Comparison of ENCODE assay signal across 2 cellular contexts in genomic region chr2:171087547-171087946, GRCh38.
TF ChIP-seq lines count a peak whose summit lies in the region.

No MANE protein-coding gene starts in this region.

TF ChIP-seq in HepG2, 621 proteins besides CTCF, POLR2A, EP300 and RAD21:
- TF ChIP-seq ONECUT2 (CRISPR knock-in tag; IDR thresholded peaks at IDR 0.05) (no peak), TFAP4 (IDR thresholded peaks at IDR 0.05; ENCODE audit: borderline replicate concordance, low read depth) (0 out of 2 replicates have a peak, but pooled peaks have one; percentile 21)
TF ChIP-seq in HepG2: peak in this region for 1.

TF ChIP-seq in K562, 482 proteins besides CTCF, POLR2A, EP300 and RAD21:
- TF ChIP-seq ADNP (tag; IDR thresholded peaks at IDR 0.05) (0 out of 2 replicates have a peak, but pooled peaks have one; percentile 12), CBFA2T3 (IDR thresholded peaks at IDR 0.05) (no peak; the same call in 1 of the 2 replicates)
